Comparison of ENCODE assay signal across 9 cellular contexts in the genomic region with DNA sequence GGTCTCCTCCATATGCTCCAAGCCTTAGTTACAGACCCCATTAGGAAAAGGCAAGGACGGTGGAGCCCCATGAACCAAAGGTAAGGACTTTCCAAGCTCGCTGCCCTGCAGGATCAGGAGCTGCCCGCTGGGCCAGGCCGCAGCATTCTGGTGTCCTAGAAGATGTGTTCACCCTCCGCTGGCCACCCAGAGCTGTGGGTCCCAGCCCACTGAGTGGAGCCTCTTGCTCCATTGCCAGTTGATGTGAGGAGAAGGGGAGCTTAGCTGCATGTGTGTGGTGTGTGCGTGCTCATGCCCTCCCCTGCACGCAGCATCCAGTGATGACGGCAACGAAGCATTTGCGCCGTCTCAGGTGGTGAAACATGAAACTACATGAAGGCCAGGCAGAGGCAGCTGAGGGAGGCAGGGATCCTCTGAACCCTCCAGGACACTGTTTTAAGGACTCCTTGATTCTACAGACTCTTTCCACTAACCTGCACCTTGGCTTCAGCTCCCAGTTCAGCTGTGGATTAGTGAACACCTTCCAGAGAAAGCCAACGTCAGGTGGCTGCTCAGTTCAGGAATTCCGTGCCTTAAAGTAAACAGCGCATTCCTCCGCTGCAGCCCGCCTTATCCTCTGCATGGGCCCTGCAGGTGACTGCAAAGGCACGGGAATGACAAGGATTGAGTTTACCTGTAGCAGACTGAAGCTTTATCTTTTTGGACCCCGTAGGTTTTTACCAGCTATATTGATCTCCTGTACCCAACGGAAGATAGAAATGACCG.
"Had no signal": no experiment of that assay in that cellular context is flagged by ENCODE, and none has a peak within 500 bp of the region (broad histone marks: within the 10 kb centered on the region; RNA-seq: fewer than 3 reads in every experiment).

No MANE protein-coding gene starts in this region.

- H2AFZ ChIP-seq: parathyroid adenoma had no signal

- H3K27ac ChIP-seq: neutrophil, parathyroid adenoma, VCaP had no signal

- H3K27ac Mint-ChIP-seq: activated naive CD4-positive, alpha-beta T cell treated with anti-CD3 and anti-CD28 coated beads for 36 hours; activated naive CD8-positive, alpha-beta T cell treated with anti-CD3 and anti-CD28 coated beads, Interleukin-2, amount 50 U/mL, for 24 hours; activated T-helper 2 cell treated with anti-CD3 and anti-CD28 coated beads, Interferon-gamma antibody, Interleukin-2, Interleukin-4, amounts not matched to agents 10 μg/mL and 5 μg/mL and 100 μg/mL, durations not matched to agents 14 hours and 24 hours and 36 hours; stimulated activated naive B cell treated with anti-CD40 and anti-IgM and Interleukin-4, amounts not matched to agents 10 μg/mL and 1 μg/mL and 100 μg/mL, for 72 hours; T-helper 1 cell treated with Interleukin-12 subunit alpha and Interleukin-12 subunit beta and Interleukin-4 antibody, amounts not matched to agents 30 μg/mL and 1 μg/mL, for 36 hours had no signal

- H3K9me3 Mint-ChIP-seq: activated naive CD4-positive, alpha-beta T cell treated with anti-CD3 and anti-CD28 coated beads for 36 hours; activated naive CD8-positive, alpha-beta T cell treated with anti-CD3 and anti-CD28 coated beads, Interleukin-2, amount 50 U/mL, for 24 hours; activated T-helper 2 cell treated with anti-CD3 and anti-CD28 coated beads, Interferon-gamma antibody, Interleukin-2, Interleukin-4, amounts not matched to agents 10 μg/mL and 5 μg/mL and 100 μg/mL, durations not matched to agents 14 hours and 24 hours and 36 hours; naive thymus-derived CD4-positive, alpha-beta T cell; stimulated activated naive B cell treated with anti-CD40 and anti-IgM and Interleukin-4, amounts not matched to agents 10 μg/mL and 1 μg/mL and 100 μg/mL, for 72 hours; T-helper 1 cell treated with Interleukin-12 subunit alpha and Interleukin-12 subunit beta and Interleukin-4 antibody, amounts not matched to agents 30 μg/mL and 1 μg/mL, for 36 hours had no signal

- H3K79me2 ChIP-seq: parathyroid adenoma had no signal

- H3K9ac ChIP-seq: parathyroid adenoma had no signal

- H3K4me1 ChIP-seq: parathyroid adenoma had no signal

- H3K27me3 Mint-ChIP-seq: activated naive CD8-positive, alpha-beta T cell treated with anti-CD3 and anti-CD28 coated beads, Interleukin-2, amount 50 U/mL, for 24 hours; naive thymus-derived CD4-positive, alpha-beta T cell; stimulated activated naive B cell treated with anti-CD40 and anti-IgM and Interleukin-4, amounts not matched to agents 10 μg/mL and 1 μg/mL and 100 μg/mL, for 72 hours had no signal

- H3K9me3 ChIP-seq: neutrophil had no signal

- H3K4me1 Mint-ChIP-seq: activated naive CD8-positive, alpha-beta T cell treated with anti-CD3 and anti-CD28 coated beads, Interleukin-2, amount 50 U/mL, for 24 hours had no signal

- H3K36me3 ChIP-seq: neutrophil had no signal

- H3K27me3 ChIP-seq: neutrophil had no signal

- H3K4me3 Mint-ChIP-seq: activated naive CD4-positive, alpha-beta T cell treated with anti-CD3 and anti-CD28 coated beads for 36 hours; activated naive CD8-positive, alpha-beta T cell treated with anti-CD3 and anti-CD28 coated beads, Interleukin-2, amount 50 U/mL, for 24 hours; naive thymus-derived CD4-positive, alpha-beta T cell; stimulated activated naive B cell treated with anti-CD40 and anti-IgM and Interleukin-4, amounts not matched to agents 10 μg/mL and 1 μg/mL and 100 μg/mL, for 72 hours; T-helper 1 cell treated with Interleukin-12 subunit alpha and Interleukin-12 subunit beta and Interleukin-4 antibody, amounts not matched to agents 30 μg/mL and 1 μg/mL, for 36 hours had no signal
